Comparison of ENCODE assay signal across 1 cellular context in genomic region chr17:63854709-63855108, GRCh38.
TF ChIP-seq lines count a peak whose summit lies in the region.

No MANE protein-coding gene starts in this region.

TF ChIP-seq in HepG2, 621 proteins besides CTCF, POLR2A, EP300 and RAD21 (continues in another document):
- no peak for TF ChIP-seq CEBPZ (IDR thresholded peaks at IDR 0.05; ENCODE audit: low read length)
- no peak for TF ChIP-seq TSC22D2 (CRISPR knock-in tag; IDR thresholded peaks at IDR 0.05; ENCODE audit: borderline replicate concordance)
- no peak for TF ChIP-seq ZNF614 (CRISPR knock-in tag; IDR thresholded peaks at IDR 0.05; ENCODE audit: borderline replicate concordance)
- TF ChIP-seq HOXA5 (CRISPR knock-in tag; IDR thresholded peaks at IDR 0.05), result no peak
- no peak for TF ChIP-seq MAX (IDR thresholded peaks at IDR 0.05)
- 0 out of 2 replicates have a peak, but pooled peaks have one; percentile 25 for TF ChIP-seq MIER2 (CRISPR knock-in tag; IDR thresholded peaks at IDR 0.05)
- no peak for TF ChIP-seq KDM5A (IDR thresholded peaks at IDR 0.05; ENCODE audit: borderline replicate concordance, low read length)
- no peak for TF ChIP-seq ZNF569 (CRISPR knock-in tag; IDR thresholded peaks at IDR 0.05; ENCODE audit: borderline replicate concordance)
- no peak for TF ChIP-seq SMAD1 (CRISPR knock-in tag; IDR thresholded peaks at IDR 0.05; ENCODE audit: borderline replicate concordance, low read depth)
- no peak for TF ChIP-seq MXI1 (IDR thresholded peaks at IDR 0.05; ENCODE audit: borderline replicate concordance, low read depth, low read length)
- TF ChIP-seq NFAT5 (CRISPR knock-in tag; IDR thresholded peaks at IDR 0.05), result no peak
- no peak for TF ChIP-seq POLR2AphosphoS5 (IDR thresholded peaks at IDR 0.05; ENCODE audit: low read depth, low read length)
- no peak for TF ChIP-seq ZFP90 (CRISPR knock-in tag; IDR thresholded peaks at IDR 0.05; ENCODE audit: borderline replicate concordance)
- no peak for TF ChIP-seq NFKBIZ (CRISPR knock-in tag; IDR thresholded peaks at IDR 0.05)
- no peak for TF ChIP-seq RBAK (CRISPR knock-in tag; IDR thresholded peaks at IDR 0.05)
- no peak for TF ChIP-seq ZNF709 (CRISPR knock-in tag; IDR thresholded peaks at IDR 0.05)
- TF ChIP-seq RCOR2 (CRISPR knock-in tag; IDR thresholded peaks at IDR 0.05), result peak; percentile 60; the same call in 1 of the 2 replicates
- no peak for TF ChIP-seq TFDP2 (CRISPR knock-in tag; IDR thresholded peaks at IDR 0.05)
- TF ChIP-seq CC2D1A (CRISPR knock-in tag; IDR thresholded peaks at IDR 0.05), result no peak
- peak; percentile 47; the same call in 1 of the 2 replicates for TF ChIP-seq NCOA2 (CRISPR knock-in tag; IDR thresholded peaks at IDR 0.05)
- 0 out of 2 replicates have a peak, but pooled peaks have one; percentile 35 for TF ChIP-seq MTF2 (CRISPR knock-in tag; IDR thresholded peaks at IDR 0.05; ENCODE audit: borderline replicate concordance)
- no peak for TF ChIP-seq HNRNPL (IDR thresholded peaks at IDR 0.05; ENCODE audit: low read depth, low read length)
- peak; percentile 48; the same call in 1 of the 2 replicates for TF ChIP-seq ARID4A (CRISPR knock-in tag; IDR thresholded peaks at IDR 0.05; ENCODE audit: borderline replicate concordance)
- TF ChIP-seq TEF (CRISPR knock-in tag; IDR thresholded peaks at IDR 0.05), result no peak
- TF ChIP-seq HOXA3 (CRISPR knock-in tag; IDR thresholded peaks at IDR 0.05), result peak; percentile 38; the same call in 1 of the 2 replicates
- no peak for TF ChIP-seq ARNT2 (CRISPR knock-in tag; IDR thresholded peaks at IDR 0.05; ENCODE audit: low read depth)
- no peak for TF ChIP-seq ZNF703 (CRISPR knock-in tag; IDR thresholded peaks at IDR 0.05; ENCODE audit: borderline replicate concordance)
- TF ChIP-seq ZNF407 (CRISPR knock-in tag; IDR thresholded peaks at IDR 0.05; ENCODE audit: not compliant biosample characterization), result no peak
- no peak for TF ChIP-seq MBD4 (IDR thresholded peaks at IDR 0.05; ENCODE audit: borderline replicate concordance, low read length)
- no peak for TF ChIP-seq KLF16 (CRISPR knock-in tag; IDR thresholded peaks at IDR 0.05)
- TF ChIP-seq SIX1 (CRISPR knock-in tag; IDR thresholded peaks at IDR 0.05; ENCODE audit: borderline replicate concordance), result no peak
- no peak; the same call in 1 of the 2 replicates for TF ChIP-seq RXRA (CRISPR knock-in tag; IDR thresholded peaks at IDR 0.05)
- no peak for TF ChIP-seq ZFAT (CRISPR knock-in tag; conservative IDR thresholded peaks at IDR 0.05)
- TF ChIP-seq CBX5 (CRISPR knock-in tag; IDR thresholded peaks at IDR 0.05; ENCODE audit: borderline replicate concordance), result no peak
